ENCODE assay signal across 18 cellular contexts in the genomic region with DNA sequence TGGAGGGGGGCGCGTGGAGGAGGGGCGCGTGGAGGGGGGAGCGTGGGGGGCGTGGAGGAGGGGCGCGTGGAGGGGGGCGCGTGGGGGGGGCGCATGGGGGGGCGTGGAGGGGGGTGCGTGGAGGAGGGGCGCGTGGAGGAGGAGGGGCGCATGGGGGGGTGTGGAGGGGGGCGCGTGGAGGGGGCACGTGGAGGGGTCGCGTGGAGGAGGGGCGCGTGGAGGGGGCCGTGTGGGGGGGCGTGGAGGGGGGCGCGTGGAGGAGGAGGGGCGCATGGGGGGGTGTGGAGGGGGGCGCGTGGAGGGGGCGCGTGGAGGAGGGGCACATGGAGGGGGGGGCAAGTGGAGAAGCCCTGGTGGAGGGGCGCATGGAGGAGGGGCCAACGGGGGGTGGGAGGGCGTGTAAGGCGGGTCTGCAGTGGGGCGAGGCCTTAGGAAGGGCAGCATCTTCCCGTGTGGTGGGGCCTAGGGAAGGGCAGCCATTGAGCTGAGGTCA. TPM values are rescaled to one million over a fixed set of nuclear protein-coding genes. Genes with fewer than 3 reads are reported as not detected.
DNase-seq lines count a peak whose midpoint lies in the region; ATAC-seq and TF ChIP-seq lines count a peak whose summit lies in the region.
"Had no signal": no experiment of that assay in that cellular context is flagged by ENCODE, and none has a peak within 500 bp of the region (broad histone marks: within the 10 kb centered on the region; RNA-seq: fewer than 3 reads in every experiment).

No MANE protein-coding gene starts in this region.

- no peaks in the 10 kb centered on the region for H3K4me1 Mint-ChIP-seq in WTC11
- H3K4me1 Mint-ChIP-seq: CD4-positive, CD25-positive, alpha-beta regulatory T cell had no signal

- H3K27ac ChIP-seq in right cardiac atrium (ENCODE audit: low read length), result no peak overlapping the region
- H3K27ac ChIP-seq in neuronal stem cell (replicated peaks; ENCODE audit: low read length), result peak overlapping the region; percentile 30
- H3K27ac ChIP-seq: BLaER1, C4-2B had no signal

- H3K27ac Mint-ChIP-seq in WTC11, result no peak overlapping the region
- H3K27ac Mint-ChIP-seq: CD4-positive, CD25-positive, alpha-beta regulatory T cell; CD8-positive, alpha-beta T cell had no signal

- peak in 2 of 3 donors; percentile 16 to 69 for DNase-seq in right cardiac atrium
- DNase-seq in Right ventricle myocardium superior, result no peak
- DNase-seq in WTC11 (ENCODE audit: low spot score), result no peak
- no peak for DNase-seq in neuronal stem cell (ENCODE audit: low spot score)
- DNase-seq in UCSD-AML1 (lab: John Stamatoyannopoulos, UW; ENCODE audit: unreplicated experiment), result no peak
- no peak for DNase-seq in left colon
- DNase-seq in stimulated activated CD4-positive, alpha-beta T cell treated with anti-CD3 and anti-CD28 coated beads, Interleukin-4, amount 100 ng/mL, for 24 hours, result no peak
- DNase-seq: 8988T; Caco-2; CD4-positive, CD25-positive, alpha-beta regulatory T cell; DMS153; DND-41; GOT3; HCEC 1CT had no signal

- peak overlapping the region; percentile 97 for H2AK5ac ChIP-seq in neuronal stem cell (ENCODE audit: low read depth, low read length)

- H2BK5ac ChIP-seq in neuronal stem cell (ENCODE audit: low read length), result no peak overlapping the region

- H3K18ac ChIP-seq in neuronal stem cell (ENCODE audit: low read length), result no peak overlapping the region

- CTCF ChIA-PET in WTC11 (lab: Charles Lee), result no interaction called here

- ATAC-seq in right cardiac atrium (no peak), Right ventricle myocardium superior (ENCODE audit: poor library complexity) (no peak), WTC11 (peak; percentile 16), left colon (no peak)
- ATAC-seq: CD8-positive, alpha-beta T cell had no signal

- H3K79me1 ChIP-seq in neuronal stem cell (ENCODE audit: low read depth, low read length), result peaks cover 3% of the 10 kb centered on the region

- no peak overlapping the region for H2AFZ ChIP-seq in neuronal stem cell (ENCODE audit: low read length)

- no peaks in the 10 kb centered on the region for H3K4me1 ChIP-seq in right cardiac atrium (ENCODE audit: control insufficient read depth, insufficient read depth, low read length)
- peaks cover 0 to 10% of the 10 kb centered on the region in 2 donors for H3K4me1 ChIP-seq in neuronal stem cell (ENCODE audit: control insufficient read depth in 2 of 2, insufficient read depth in 1 of 2, low read depth in 1 of 2, low read length in 2 of 2)

- no peaks in the 10 kb centered on the region for H3K36me3 ChIP-seq in neuronal stem cell (replicated peaks in 1 of 2; ENCODE audit: control insufficient read depth in 2 of 2, insufficient read depth in 2 of 2, low read length in 2 of 2)
- H3K36me3 ChIP-seq: BLaER1 had no signal

- TF ChIP-seq CTCF in WTC11 (IDR thresholded peaks at IDR 0.05), result no peak

- H3K9ac ChIP-seq in neuronal stem cell (ENCODE audit: low read depth, low read length, poor library complexity), result no peak overlapping the region
- H3K9ac ChIP-seq: BLaER1 had no signal

- POLR2A ChIA-PET in WTC11 (lab: Charles Lee), result no interaction called here

- H2BK15ac ChIP-seq in neuronal stem cell (ENCODE audit: low read length), result peak overlapping the region; percentile 89

- no peak overlapping the region for H4K91ac ChIP-seq in neuronal stem cell (ENCODE audit: low read depth, low read length, poor library complexity)

- no peaks in the 10 kb centered on the region for H3K9me3 ChIP-seq in right cardiac atrium (ENCODE audit: control insufficient read depth, low read length)
- no peaks in the 10 kb centered on the region for H3K9me3 ChIP-seq in neuronal stem cell (replicated peaks in 1 of 2; ENCODE audit: control insufficient read depth in 2 of 2, insufficient read depth in 1 of 2, low read depth in 1 of 2, low read length in 2 of 2)
- H3K9me3 ChIP-seq: BLaER1, Caco-2 had no signal

- peak overlapping the region; percentile 67 for H2BK120ac ChIP-seq in neuronal stem cell (ENCODE audit: low read depth, low read length)

- H3K4me3 ChIP-seq in right cardiac atrium (ENCODE audit: low read length) (no peak overlapping the region), neuronal stem cell (ENCODE audit: low read length in 2 of 2) (no peak overlapping the region)
- H3K4me3 ChIP-seq: BLaER1 had no signal

- H3K9me3 Mint-ChIP-seq in WTC11, result no peaks in the 10 kb centered on the region
- H3K9me3 Mint-ChIP-seq: CD8-positive, alpha-beta T cell had no signal

- H3K14ac ChIP-seq in neuronal stem cell (ENCODE audit: low read length), result no peak overlapping the region

- no peak overlapping the region for H3K4me3 Mint-ChIP-seq in WTC11
- H3K4me3 Mint-ChIP-seq: CD4-positive, CD25-positive, alpha-beta regulatory T cell; CD8-positive, alpha-beta T cell had no signal

- H3K27me3 Mint-ChIP-seq in WTC11 (ENCODE audit: low read depth), result no peaks in the 10 kb centered on the region
- H3K27me3 Mint-ChIP-seq: CD4-positive, CD25-positive, alpha-beta regulatory T cell had no signal

- H2BK12ac ChIP-seq in neuronal stem cell (ENCODE audit: low read length), result no peak overlapping the region

- 72% methylated on average over 24 of the region's 38 CpGs for WGBS in right cardiac atrium
- no CpG with 5 or more reads among the region's 38 CpGs for WGBS in neuronal stem cell (ENCODE audit: extremely low coverage in 2 of 2, insufficient read length in 2 of 2, insufficient replicate concordance in 1 of 2), 2 donors

- intact Hi-C loops in right cardiac atrium (cut with DNase I), result no loop called here
- intact Hi-C loops in Right ventricle myocardium superior (cut with DNase I), result no loop called here
- intact Hi-C loops in left colon (cut with DNase I, micrococcal nuclease), result no loop called here

- H3K23ac ChIP-seq in neuronal stem cell (ENCODE audit: low read depth, low read length, poor library complexity), result peak overlapping the region; percentile 43

- no peak overlapping the region for H3K4ac ChIP-seq in neuronal stem cell (ENCODE audit: low read length)

- H3K36me3 Mint-ChIP-seq in WTC11, result no peaks in the 10 kb centered on the region
- H3K36me3 Mint-ChIP-seq: CD4-positive, CD25-positive, alpha-beta regulatory T cell; CD8-positive, alpha-beta T cell had no signal

- no peak overlapping the region for H3K4me2 ChIP-seq in neuronal stem cell (ENCODE audit: insufficient read depth, low read length, poor library complexity, severe bottlenecking)
- H3K4me2 ChIP-seq: BLaER1 had no signal

- H3K27me3 ChIP-seq in right cardiac atrium (ENCODE audit: control insufficient read depth, insufficient read depth) (no peaks in the 10 kb centered on the region), neuronal stem cell (ENCODE audit: control insufficient read depth in 3 of 3, insufficient read depth in 3 of 3, low read depth in 1 of 3, low read length in 3 of 3) (peaks cover 0 to 4% (median 0%) of the 10 kb centered on the region in 3 experiments)
- H3K27me3 ChIP-seq: BLaER1 had no signal

- H4K8ac ChIP-seq in neuronal stem cell (ENCODE audit: low read depth, low read length), result no peak overlapping the region

TF ChIP-seq in WTC11, 78 proteins besides CTCF, POLR2A, EP300 and RAD21 (continues in another document):
- TF ChIP-seq ZNF671 (CRISPR knock-in tag; IDR thresholded peaks at IDR 0.05) (no peak), IRF2 (CRISPR knock-in tag; IDR thresholded peaks at IDR 0.05; ENCODE audit: borderline replicate concordance, low read depth) (no peak), HMGA2 (CRISPR knock-in tag; IDR thresholded peaks at IDR 0.05) (no peak), ZBTB21 (CRISPR knock-in tag; IDR thresholded peaks at IDR 0.05; ENCODE audit: borderline replicate concordance) (no peak), ERG (CRISPR knock-in tag; IDR thresholded peaks at IDR 0.05) (no peak)

RNA-seq across cellular contexts. Expression of gene MSLN, which starts 7.3 kb away (rescaled TPM):
- total RNA-seq in right cardiac atrium (1 to 10 TPM in 2 of 4 donors, under 1 TPM in 1, not detected in 1; 0.92 to 3.1 (median 1.0) TPM), Right ventricle myocardium superior (1.0 TPM), WTC11 (2021) (0.20 to 0.55 TPM (median 0.46 TPM) in 3 replicates), left colon (1 to 10 TPM; 6.4 to 7.0 TPM)
- not detected for polyA plus RNA-seq in right cardiac atrium
- polyA plus RNA-seq in neuronal stem cell (2013, experiment 1 of 2), result 0.33 TPM
- polyA plus RNA-seq in neuronal stem cell (2013, experiment 2 of 2), result 0.43 TPM
- total RNA-seq: A673; CD4-positive, CD25-positive, alpha-beta regulatory T cell; CD8-positive, alpha-beta T cell had no signal
- polyA plus RNA-seq: CD4-positive, CD25-positive, alpha-beta regulatory T cell had no signal

RNA-seq across cellular contexts. Expression of gene RPUSD1, which starts 20.4 kb away (rescaled TPM):
- total RNA-seq in right cardiac atrium (10 to 100 TPM in 2 of 4 donors, 1 to 10 TPM in 2; 9.3 to 11.8 (median 9.9) TPM), Right ventricle myocardium superior (7.8 TPM), WTC11 (2021) (35.0 to 45.1 TPM (median 36.6 TPM) in 3 replicates), left colon (10 to 100 TPM; 21.3 to 24.1 TPM)
- 11.5 TPM for polyA plus RNA-seq in right cardiac atrium
- 14.5 TPM for polyA plus RNA-seq in neuronal stem cell (2013, experiment 1 of 2)
- 15.3 TPM for polyA plus RNA-seq in neuronal stem cell (2013, experiment 2 of 2)

RNA-seq across cellular contexts. Expression of gene CHTF18, which starts 20.6 kb away (rescaled TPM):
- 1 to 10 TPM; 4.0 to 6.9 (median 4.9) TPM for total RNA-seq in right cardiac atrium
- 3.4 TPM for polyA plus RNA-seq in right cardiac atrium
- total RNA-seq in Right ventricle myocardium superior, result 3.7 TPM
- total RNA-seq in WTC11 (2021), result 177 to 183 TPM (median 181 TPM) in 3 replicates
- polyA plus RNA-seq in neuronal stem cell (2013, experiment 1 of 2), result 77.3 TPM
- 69.6 TPM for polyA plus RNA-seq in neuronal stem cell (2013, experiment 2 of 2)
- 10 to 100 TPM in 1 of 2 donors, 1 to 10 TPM in 1; 9.5 to 20.3 TPM for total RNA-seq in left colon

RNA-seq across cellular contexts. Expression of gene CIAO3, which starts 27.0 kb away (rescaled TPM):
- total RNA-seq in right cardiac atrium (10 to 100 TPM; 21.5 to 31.3 (median 23.4) TPM), Right ventricle myocardium superior (29.2 TPM), WTC11 (2021) (32.8 to 50.9 TPM (median 32.8 TPM) in 3 replicates), left colon (10 to 100 TPM; 36.0 to 50.2 TPM)
- polyA plus RNA-seq in right cardiac atrium, result 28.2 TPM
- polyA plus RNA-seq in neuronal stem cell (2013, experiment 1 of 2), result 14.9 TPM
- polyA plus RNA-seq in neuronal stem cell (2013, experiment 2 of 2), result 15.0 TPM

RNA-seq across cellular contexts. Expression of gene GNG13, which starts 32.7 kb away (rescaled TPM):
- total RNA-seq in right cardiac atrium, result not detected
- not detected for polyA plus RNA-seq in right cardiac atrium
- total RNA-seq in Right ventricle myocardium superior, result not detected
- 0.34 TPM in 1 of 3 replicates, not detected in the others for total RNA-seq in WTC11 (2021)
- 0.52 TPM for polyA plus RNA-seq in neuronal stem cell (2013, experiment 1 of 2)
- 0.51 TPM for polyA plus RNA-seq in neuronal stem cell (2013, experiment 2 of 2)
- total RNA-seq in left colon, result under 1 TPM; 0.40 to 0.53 TPM
- total RNA-seq: A673; Caco-2; CD4-positive, CD25-positive, alpha-beta regulatory T cell; CD8-positive, alpha-beta T cell had no signal
- polyA plus RNA-seq: CD4-positive, CD25-positive, alpha-beta regulatory T cell had no signal

Comparison
In these comparisons a context has a peak if more than half of its experiments do, and no peak if none do; other contexts are left out.
1. DNase-seq: peak in right cardiac atrium (2 of 3); none in Right ventricle myocardium superior (single experiment), WTC11 (single experiment), neuronal stem cell (single experiment), UCSD-AML1 (single experiment), left colon (0 of 2) and stimulated activated CD4-positive, alpha-beta T cell treated with anti-CD3 and anti-CD28 coated beads, Interleukin-4, amount 100 ng/mL, for 24 hours (single experiment).